In genomic region chr1:88701797-88702196, GRCh38 we compare ENCODE assay signal across 7 cellular contexts. TPM values are rescaled to one million over a fixed set of nuclear protein-coding genes. Genes with fewer than 3 reads are reported as not detected.
A peak's percentile ranks its signal among the peaks of the same experiment; 100 is the strongest.
DNase-seq lines count a peak whose midpoint lies in the region; ATAC-seq and TF ChIP-seq lines count a peak whose summit lies in the region.
"Not testable (repeated sequence)": the region's sequence is repeated elsewhere in the genome, so short reads cannot be mapped to it uniquely, and the experiment has no call there.

No MANE protein-coding gene starts in this region.

- peaks cover 7 to 13% of the 10 kb centered on the region in 2 donors for H3K36me3 Mint-ChIP-seq in CD14-positive monocyte
- H3K36me3 Mint-ChIP-seq in stimulated activated naive CD8-positive, alpha-beta T cell treated with anti-CD3 and anti-CD28 coated beads, Interleukin-15, Interleukin-2, amounts not matched to agents 100 ng/mL and 50 ng/mL, for 24 hours (ENCODE audit: low read depth) = not testable (repeated sequence)

- peaks cover 50% of the 10 kb centered on the region for H3K4me1 Mint-ChIP-seq in CD14-positive monocyte
- peaks cover 40% of the 10 kb centered on the region for H3K4me1 Mint-ChIP-seq in stimulated activated naive CD8-positive, alpha-beta T cell treated with anti-CD3 and anti-CD28 coated beads, Interleukin-15, Interleukin-2, amounts not matched to agents 100 ng/mL and 50 ng/mL, for 24 hours (ENCODE audit: low read depth)

- peak overlapping the region; percentile 87 to 97 (median 95) for H3K27ac Mint-ChIP-seq in CD14-positive monocyte
- H3K27ac Mint-ChIP-seq in stimulated activated naive CD8-positive, alpha-beta T cell treated with anti-CD3 and anti-CD28 coated beads, Interleukin-15, Interleukin-2, amounts not matched to agents 100 ng/mL and 50 ng/mL, for 24 hours = peak overlapping the region; percentile 36

- H3K4me3 Mint-ChIP-seq in CD14-positive monocyte = peak overlapping the region; percentile 68 to 75
- H3K4me3 Mint-ChIP-seq in stimulated activated naive CD8-positive, alpha-beta T cell treated with anti-CD3 and anti-CD28 coated beads, Interleukin-15, Interleukin-2, amounts not matched to agents 100 ng/mL and 50 ng/mL, for 24 hours = not testable (repeated sequence)

- DNase-seq in CD14-positive monocyte (ENCODE audit: low spot score) = peak; percentile 60
- DNase-seq in Karpas-422; colonic mucosa; lung (ENCODE audit: low spot score): not testable (repeated sequence)
- DNase-seq in SIG-M5 treated with dmso at 0.1 percent for 504 hours (lab: John Stamatoyannopoulos, UW; ENCODE audit: unreplicated experiment) = peak; percentile 43
- DNase-seq in heart left ventricle = peak in 3 of 5 donors; percentile 33 to 65 (median 41)

- H3K79me2 ChIP-seq in Karpas-422 (ENCODE audit: low read length) = peaks cover 98% of the 10 kb centered on the region

- H3K9me3 ChIP-seq in Karpas-422 (ENCODE audit: low read length); colonic mucosa; heart left ventricle; lung (ENCODE audit: control insufficient read depth in 2 of 2, insufficient read depth in 1 of 2, low read length in 1 of 2): not testable (repeated sequence)

- H3K36me3 ChIP-seq in Karpas-422 (ENCODE audit: insufficient read depth, low read length) = peaks cover 14% of the 10 kb centered on the region; the same call in 1 of the 2 replicates
- H3K36me3 ChIP-seq in colonic mucosa; heart left ventricle; lung (ENCODE audit: control insufficient read depth in 2 of 2, insufficient read depth in 2 of 2, low read length in 2 of 2): not testable (repeated sequence)

- H3K4me1 ChIP-seq in Karpas-422 (ENCODE audit: low read length) (peaks cover 46% of the 10 kb centered on the region), heart left ventricle (peaks cover 0 to 54% (median 21%) of the 10 kb centered on the region in 12 donors)
- H3K4me1 ChIP-seq in colonic mucosa; lung (ENCODE audit: control insufficient read depth in 2 of 2, insufficient read depth in 2 of 2, low read length in 2 of 2): not testable (repeated sequence)

- not testable (repeated sequence) for H3K9ac ChIP-seq in Karpas-422 (ENCODE audit: low read length); colonic mucosa (ENCODE audit: low read depth in 2 of 2, low read length in 2 of 2)

- H4K20me1 ChIP-seq in Karpas-422 (ENCODE audit: insufficient read depth, low read depth, low read length) = not testable (repeated sequence)

- H2AFZ ChIP-seq in Karpas-422 (ENCODE audit: low read length) = not testable (repeated sequence)

- TF ChIP-seq POLR2A in heart left ventricle (IDR thresholded peaks at IDR 0.05) = not testable (repeated sequence)

- TF ChIP-seq CTCF in CD14-positive monocyte (IDR thresholded peaks at IDR 0.05); colonic mucosa (IDR thresholded peaks at IDR 0.05); heart left ventricle (IDR thresholded peaks at IDR 0.05); lung (IDR thresholded peaks at IDR 0.05; ENCODE audit: control extremely low read depth, extremely low read depth): not testable (repeated sequence)

- H3K9me2 ChIP-seq in Karpas-422 (replicated peaks; ENCODE audit: insufficient read depth, low read length) = not testable (repeated sequence)

- not testable (repeated sequence) for H3K27me3 ChIP-seq in Karpas-422 (ENCODE audit: low read length); colonic mucosa; heart left ventricle; lung (ENCODE audit: control insufficient read depth, insufficient read depth)

- not testable (repeated sequence) for H3K27me3 Mint-ChIP-seq in CD14-positive monocyte (ENCODE audit: low read depth in 3 of 3); stimulated activated naive CD8-positive, alpha-beta T cell treated with anti-CD3 and anti-CD28 coated beads, Interleukin-15, Interleukin-2, amounts not matched to agents 100 ng/mL and 50 ng/mL, for 24 hours

- H3K4me2 ChIP-seq in Karpas-422 (ENCODE audit: low read depth, low read length, poor library complexity, severe bottlenecking) = peak overlapping the region; percentile 33

- H3K4me3 ChIP-seq in Karpas-422 (ENCODE audit: low read length); colonic mucosa; lung: not testable (repeated sequence)
- H3K4me3 ChIP-seq in heart left ventricle = peak overlapping the region in 1 of 12 donors; percentile 9

- WGBS in heart left ventricle, 4 donors = 91 to 96% (median 91%) methylated on average over 5 of the region's 5 CpGs
- 68 to 78% methylated on average over 5 of the region's 5 CpGs for WGBS in lung, 2 donors

- ATAC-seq in heart left ventricle (peak in 2 of 4 donors; percentile 28 to 42), lung (ENCODE audit: insufficient read depth, low FRiP score) (peak; percentile 29)

- H3K27ac ChIP-seq in Karpas-422 (ENCODE audit: low read length) = peak overlapping the region; percentile 57; the same call in 1 of the 2 replicates
- peak overlapping the region; percentile 5 for H3K27ac ChIP-seq in colonic mucosa
- peak overlapping the region in 2 of 12 donors; percentile 32 to 85 for H3K27ac ChIP-seq in heart left ventricle
- H3K27ac ChIP-seq in lung (ENCODE audit: low read depth in 1 of 2, low read length in 1 of 2) = peak overlapping the region in 1 of 2 donors; percentile 14

- not testable (repeated sequence) for H3K9me3 Mint-ChIP-seq in CD14-positive monocyte; stimulated activated naive CD8-positive, alpha-beta T cell treated with anti-CD3 and anti-CD28 coated beads, Interleukin-15, Interleukin-2, amounts not matched to agents 100 ng/mL and 50 ng/mL, for 24 hours

- intact Hi-C loops in CD14-positive monocyte (cut with micrococcal nuclease); colonic mucosa (cut with DNase I); heart left ventricle (cut with DNase I): not testable (repeated sequence)

RNA-seq across cellular contexts. Expression of gene PKN2, which starts 17.7 kb away (rescaled TPM):
- polyA plus RNA-seq in CD14-positive monocyte (1 to 10 TPM; 6.9 to 8.7 TPM), heart left ventricle (10 to 100 TPM in 1 of 2 donors, 1 to 10 TPM in 1; 7.3 to 12.9 TPM), lung (10 to 100 TPM in 1 of 2 donors, 1 to 10 TPM in 1; 9.5 to 15.7 TPM)
- 26.3 and 37.1 TPM in 2 replicates for total RNA-seq in Karpas-422 (2014; rRNA removed; shearing (Covaris generic); ENCODE audit: low replicate concordance)
- total RNA-seq in colonic mucosa (10 to 100 TPM; 41.1 to 60.5 TPM), heart left ventricle (10 to 100 TPM; 20.3 to 43.8 (median 34.3) TPM), lung (100 to 1,000 TPM in 1 of 2 donors, 10 to 100 TPM in 1; 33.8 to 130 TPM)
